In the genomic region with DNA sequence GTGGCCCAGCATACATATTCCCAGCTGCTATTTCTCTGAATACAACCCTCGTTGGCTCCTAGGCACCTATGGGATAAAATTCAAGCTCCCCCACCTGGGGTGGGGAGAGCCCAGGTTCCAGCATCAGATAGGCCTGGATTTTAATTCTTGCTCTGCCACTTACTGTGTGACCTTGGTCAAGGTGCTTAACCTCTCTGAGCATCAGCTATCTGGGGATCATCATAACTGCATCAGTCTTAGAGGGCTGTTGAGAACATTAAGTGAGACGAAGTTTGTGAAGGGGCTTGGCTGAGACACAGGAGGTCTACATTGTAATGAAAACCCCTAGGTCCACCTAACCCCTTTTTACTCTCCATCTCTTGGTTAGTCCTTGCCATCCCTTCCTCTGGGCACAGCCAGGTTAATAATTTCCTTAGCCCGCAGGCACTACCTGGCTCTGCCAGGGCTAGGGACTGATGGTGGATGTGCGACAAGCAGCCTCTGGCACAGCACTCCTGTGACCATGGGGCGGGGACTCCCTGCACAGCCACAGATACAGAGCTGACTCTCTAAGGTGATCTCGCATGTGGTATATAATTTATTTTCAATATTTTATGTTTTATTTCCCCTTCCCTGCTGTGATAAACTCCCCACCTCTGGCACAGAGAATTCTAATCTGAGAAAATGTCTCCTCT, we compare ENCODE assay signal across 30 cellular contexts.
"Had no signal": no experiment of that assay in that cellular context is flagged by ENCODE, and none has a peak within 500 bp of the region (broad histone marks: within the 10 kb centered on the region; RNA-seq: fewer than 3 reads in every experiment).

No MANE protein-coding gene starts in this region.

- H3K4me1 Mint-ChIP-seq: activated CD4-positive, alpha-beta T cell treated with anti-CD3 and anti-CD28 coated beads, Interleukin-2, amount 10 ng/mL, durations not matched to agents 24 days and 14 days had no signal

- H3K4me3 ChIP-seq: adrenal gland, body of pancreas, cardiac muscle cell, pancreas, prostate gland, sigmoid colon, stomach, tibial artery had no signal

- H3K4me3 Mint-ChIP-seq: activated CD4-positive, alpha-beta memory T cell treated with anti-CD3 and anti-CD28 coated beads for 36 hours; activated CD4-positive, alpha-beta T cell treated with anti-CD3 and anti-CD28 coated beads, Interleukin-2, amount 10 ng/mL, durations not matched to agents 24 days and 14 days; activated naive CD4-positive, alpha-beta T cell treated with anti-CD3 and anti-CD28 coated beads for 36 hours; activated naive CD8-positive, alpha-beta T cell treated with anti-CD3 and anti-CD28 coated beads for 36 hours; activated T-helper 1 cell treated with anti-CD3 and anti-CD28 coated beads, Interleukin-12 subunit alpha, Interleukin-12 subunit beta, Interleukin-2, Interleukin-4 antibody, amounts not matched to agents 30 ng/mL and 10 ng/mL and 1 ng/mL, durations not matched to agents 14 hours and 24 hours and 36 hours; naive thymus-derived CD8-positive, alpha-beta T cell; neural crest cell; stimulated activated naive B cell treated with anti-CD40 and anti-IgM and Interleukin-4, amounts not matched to agents 10 μg/mL and 1 μg/mL and 100 μg/mL, for 72 hours; T-helper 17 cell had no signal

- H3K36me3 ChIP-seq: cardiac muscle cell, pancreas, prostate gland had no signal

- H3K27ac ChIP-seq: body of pancreas, cardiac muscle cell, pancreas, prostate gland, sigmoid colon, stomach, tibial artery had no signal

- H3K9me3 ChIP-seq: adrenal gland, body of pancreas, pancreas, prostate gland, sigmoid colon, tibial artery had no signal

- ATAC-seq: body of pancreas; esophagus mucosa; naive thymus-derived CD8-positive, alpha-beta T cell; pancreas; stimulated activated naive B cell treated with anti-CD40 and anti-IgM and Interleukin-4, amounts not matched to agents 10 μg/mL and 1 μg/mL and 100 μg/mL, for 72 hours; T-helper 17 cell had no signal

- H3K9me3 Mint-ChIP-seq: activated CD4-positive, alpha-beta memory T cell treated with anti-CD3 and anti-CD28 coated beads for 36 hours; activated CD4-positive, alpha-beta T cell treated with anti-CD3 and anti-CD28 coated beads, Interleukin-2, amount 10 ng/mL, durations not matched to agents 24 days and 14 days; activated naive CD4-positive, alpha-beta T cell treated with anti-CD3 and anti-CD28 coated beads for 36 hours; activated naive CD8-positive, alpha-beta T cell treated with anti-CD3 and anti-CD28 coated beads for 36 hours; activated T-helper 1 cell treated with anti-CD3 and anti-CD28 coated beads, Interleukin-12 subunit alpha, Interleukin-12 subunit beta, Interleukin-2, Interleukin-4 antibody, amounts not matched to agents 30 ng/mL and 10 ng/mL and 1 ng/mL, durations not matched to agents 14 hours and 24 hours and 36 hours; naive thymus-derived CD8-positive, alpha-beta T cell; stimulated activated naive B cell treated with anti-CD40 and anti-IgM and Interleukin-4, amounts not matched to agents 10 μg/mL and 1 μg/mL and 100 μg/mL, for 72 hours had no signal

- H3K27ac Mint-ChIP-seq: activated CD4-positive, alpha-beta memory T cell treated with anti-CD3 and anti-CD28 coated beads for 36 hours; activated CD4-positive, alpha-beta T cell treated with anti-CD3 and anti-CD28 coated beads, Interleukin-2, amount 10 ng/mL, durations not matched to agents 24 days and 14 days; activated naive CD4-positive, alpha-beta T cell treated with anti-CD3 and anti-CD28 coated beads for 36 hours; activated naive CD8-positive, alpha-beta T cell treated with anti-CD3 and anti-CD28 coated beads for 36 hours; activated T-helper 1 cell treated with anti-CD3 and anti-CD28 coated beads, Interleukin-12 subunit alpha, Interleukin-12 subunit beta, Interleukin-2, Interleukin-4 antibody, amounts not matched to agents 30 ng/mL and 10 ng/mL and 1 ng/mL, durations not matched to agents 14 hours and 24 hours and 36 hours; stimulated activated naive B cell treated with anti-CD40 and anti-IgM and Interleukin-4, amounts not matched to agents 10 μg/mL and 1 μg/mL and 100 μg/mL, for 72 hours; T-helper 17 cell had no signal

- DNase-seq: activated CD4-positive, alpha-beta memory T cell treated with anti-CD3 and anti-CD28 coated beads for 36 hours; activated CD4-positive, alpha-beta T cell treated with anti-CD3 and anti-CD28 coated beads, Interleukin-2, amount 10 ng/mL, durations not matched to agents 24 days and 14 days; activated CD4-positive, CD25-positive, alpha-beta regulatory T cell treated with anti-CD3 and anti-CD28 coated beads, Interleukin-2, amount 50 U/mL, for 72 hours; activated CD8-positive, alpha-beta memory T cell treated with anti-CD3 and anti-CD28 coated beads, Interleukin-2, amount 50 U/mL, for 4 hours; activated effector memory CD4-positive, alpha-beta T cell treated with anti-CD3 and anti-CD28 coated beads, Interleukin-2, amount 50 U/mL, for 16 hours; activated naive CD4-positive, alpha-beta T cell treated with anti-CD3 and anti-CD28 coated beads for 36 hours; activated naive CD8-positive, alpha-beta T cell treated with anti-CD3 and anti-CD28 coated beads for 36 hours; activated T-cell treated with anti-CD3 and anti-CD28 coated beads, Interleukin-2, amount 50 U/mL, for 1 hour; body of pancreas; cortex of kidney; foreskin fibroblast; mammary epithelial cell; naive thymus-derived CD8-positive, alpha-beta T cell; small intestine; stimulated activated CD4-positive, alpha-beta T cell treated with anti-CD3 and anti-CD28 coated beads, Interleukin-1b, Interleukin-23, amount 100 ng/mL, for 48 hours; stimulated activated CD4-positive, alpha-beta T cell treated with anti-CD3 and anti-CD28 coated beads, Interleukin-4, amount 100 ng/mL, for 4 hours; stimulated activated CD8-positive, alpha-beta memory T cell treated with anti-CD3 and anti-CD28 coated beads, Interleukin-4, amount 100 ng/mL, for 48 hours; stimulated activated naive B cell treated with anti-CD40 and anti-IgM and Interleukin-4, amounts not matched to agents 10 μg/mL and 1 μg/mL and 100 μg/mL, for 72 hours; stomach; T-helper 17 cell; T1000 had no signal

- H3K27me3 Mint-ChIP-seq: activated CD4-positive, alpha-beta memory T cell treated with anti-CD3 and anti-CD28 coated beads for 36 hours; activated CD4-positive, alpha-beta T cell treated with anti-CD3 and anti-CD28 coated beads, Interleukin-2, amount 10 ng/mL, durations not matched to agents 24 days and 14 days; activated naive CD8-positive, alpha-beta T cell treated with anti-CD3 and anti-CD28 coated beads for 36 hours; naive thymus-derived CD8-positive, alpha-beta T cell; stimulated activated naive B cell treated with anti-CD40 and anti-IgM and Interleukin-4, amounts not matched to agents 10 μg/mL and 1 μg/mL and 100 μg/mL, for 72 hours; T-helper 17 cell had no signal

- H3K4me1 ChIP-seq: adrenal gland, body of pancreas, pancreas, prostate gland, sigmoid colon, stomach, tibial artery had no signal

- H3K27me3 ChIP-seq: adrenal gland, body of pancreas, pancreas, sigmoid colon, stomach, tibial artery had no signal
